In the genomic region with DNA sequence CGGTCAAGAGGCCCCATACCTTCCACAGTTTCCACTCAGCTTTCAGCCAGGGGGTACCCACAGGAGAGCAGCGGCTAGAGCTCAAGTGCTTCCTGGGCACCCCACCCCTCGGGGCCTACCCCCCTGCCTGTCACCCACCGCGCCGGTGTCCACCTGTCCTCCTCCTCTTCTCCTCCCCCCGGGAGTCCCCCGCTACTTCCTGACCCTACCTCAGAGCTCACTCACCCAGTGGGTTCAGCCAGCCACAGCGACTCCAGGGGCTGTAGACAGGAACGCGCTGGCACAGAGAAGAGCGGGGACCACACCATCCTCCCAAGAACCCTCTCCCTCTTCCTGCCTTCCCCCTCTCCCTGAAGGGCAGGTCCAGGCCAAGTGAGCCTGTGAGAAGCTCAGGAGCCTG, we compare ENCODE assay signal across 14 cellular contexts.
DNase-seq lines count a peak whose midpoint lies in the region; ATAC-seq and TF ChIP-seq lines count a peak whose summit lies in the region.
"Had no signal": no experiment of that assay in that cellular context is flagged by ENCODE, and none has a peak within 500 bp of the region (broad histone marks: within the 10 kb centered on the region; RNA-seq: fewer than 3 reads in every experiment).

No MANE protein-coding gene starts in this region.

- no peaks in the 10 kb centered on the region for H3K9me3 Mint-ChIP-seq in natural killer cell treated with Interleukin-12 subunit alpha and Interleukin-12 subunit beta and Interleukin-15 and Interleukin-18, amount 100 ng/mL, for 72 hours
- H3K9me3 Mint-ChIP-seq in natural killer cell (no peaks in the 10 kb centered on the region), mesothelial cell of epicardium (no peaks in the 10 kb centered on the region)
- H3K9me3 Mint-ChIP-seq: CD4-positive, alpha-beta T cell; H9 had no signal

- H3K27me3 ChIP-seq in RWPE2 (ENCODE audit: insufficient read depth, poor library complexity, severe bottlenecking) = no peaks in the 10 kb centered on the region
- H3K27me3 ChIP-seq in sigmoid colon = no peaks in the 10 kb centered on the region
- no peaks in the 10 kb centered on the region for H3K27me3 ChIP-seq in thyroid gland
- H3K27me3 ChIP-seq: BE2C had no signal

- intact Hi-C loops in natural killer cell (cut with micrococcal nuclease) (no loop called here), sigmoid colon (cut with DNase I) (no loop called here), thyroid gland (cut with DNase I) (no loop called here)

- TF ChIP-seq EP300 in sigmoid colon (IDR thresholded peaks at IDR 0.05) = no peak

- TF ChIP-seq POLR2A in sigmoid colon (IDR thresholded peaks at IDR 0.05) (no peak), thyroid gland (IDR thresholded peaks at IDR 0.05) (no peak)

- H3K4me3 ChIP-seq in RWPE2 (ENCODE audit: severe bottlenecking) (no peak overlapping the region), sigmoid colon (no peak overlapping the region), thyroid gland (replicated peaks in 1 of 3) (no peak overlapping the region)

- no peaks in the 10 kb centered on the region for H3K9me3 ChIP-seq in RWPE2 (ENCODE audit: severe bottlenecking)
- no peaks in the 10 kb centered on the region for H3K9me3 ChIP-seq in sigmoid colon
- H3K9me3 ChIP-seq in thyroid gland = no peaks in the 10 kb centered on the region
- H3K9me3 ChIP-seq: BE2C, Caco-2 had no signal

- peaks cover 6% of the 10 kb centered on the region for H3K4me1 ChIP-seq in RWPE2 (ENCODE audit: insufficient read depth, poor library complexity, severe bottlenecking)
- no peaks in the 10 kb centered on the region for H3K4me1 ChIP-seq in sigmoid colon
- H3K4me1 ChIP-seq in thyroid gland = peaks cover 0 to 15% of the 10 kb centered on the region in 2 donors
- H3K4me1 ChIP-seq: BE2C, Caco-2 had no signal

- DNase-seq in natural killer cell treated with Interleukin-12 subunit alpha and Interleukin-12 subunit beta and Interleukin-15 and Interleukin-18, amount 100 ng/mL, for 72 hours (ENCODE audit: low spot score) = peak; percentile 54
- DNase-seq in natural killer cell = no peak
- peak; percentile 66 for DNase-seq in RWPE2 (ENCODE audit: low spot score)
- DNase-seq in sigmoid colon = peak; percentile 55
- DNase-seq in thyroid gland = peak; percentile 14 to 26
- DNase-seq in mesothelial cell of epicardium (ENCODE audit: low spot score in 2 of 2, unreplicated experiment in 2 of 2) = no peak
- no peak for DNase-seq in OCI-M2 (lab: John Stamatoyannopoulos, UW; ENCODE audit: unreplicated experiment)
- no peak for DNase-seq in NCI-H526 (lab: John Stamatoyannopoulos, UW)
- DNase-seq: ACHN; BE2C; CD4-positive, alpha-beta T cell; H9 had no signal

- no peaks in the 10 kb centered on the region for H3K4me1 Mint-ChIP-seq in natural killer cell treated with Interleukin-12 subunit alpha and Interleukin-12 subunit beta and Interleukin-15 and Interleukin-18, amount 100 ng/mL, for 72 hours (ENCODE audit: low read depth in 2 of 2)
- H3K4me1 Mint-ChIP-seq in natural killer cell (no peaks in the 10 kb centered on the region), mesothelial cell of epicardium (peaks cover 14% of the 10 kb centered on the region)

- WGBS in sigmoid colon, 2 donors = 84% methylated on average over 12 of the region's 12 CpGs
- WGBS in thyroid gland, 2 donors = 43 to 80% methylated on average over 11 to 12 of the region's 12 CpGs

- H3K27ac Mint-ChIP-seq in natural killer cell treated with Interleukin-12 subunit alpha and Interleukin-12 subunit beta and Interleukin-15 and Interleukin-18, amount 100 ng/mL, for 72 hours = no peak overlapping the region
- H3K27ac Mint-ChIP-seq in natural killer cell (no peak overlapping the region), mesothelial cell of epicardium (no peak overlapping the region)
- H3K27ac Mint-ChIP-seq: CD4-positive, alpha-beta T cell; H9 had no signal

- H3K27ac ChIP-seq in RWPE2 (ENCODE audit: poor library complexity, severe bottlenecking) = no peak overlapping the region
- H3K27ac ChIP-seq in sigmoid colon = no peak overlapping the region
- H3K27ac ChIP-seq in thyroid gland = no peak overlapping the region
- H3K27ac ChIP-seq: C4-2B had no signal

- TF ChIP-seq CTCF in natural killer cell (IDR thresholded peaks at IDR 0.05) (no peak), RWPE2 (IDR thresholded peaks at IDR 0.05; ENCODE audit: poor library complexity, severe bottlenecking) (no peak), sigmoid colon (IDR thresholded peaks at IDR 0.05) (no peak), thyroid gland (IDR thresholded peaks at IDR 0.05) (no peak), mesothelial cell of epicardium (IDR thresholded peaks at IDR 0.05; ENCODE audit: unreplicated experiment) (no peak)

- peaks cover 9 to 16% of the 10 kb centered on the region in 2 donors for H3K27me3 Mint-ChIP-seq in natural killer cell treated with Interleukin-12 subunit alpha and Interleukin-12 subunit beta and Interleukin-15 and Interleukin-18, amount 100 ng/mL, for 72 hours
- peaks cover 0 to 6% of the 10 kb centered on the region in 2 donors for H3K27me3 Mint-ChIP-seq in natural killer cell (ENCODE audit: low read depth in 2 of 2)
- peaks cover 40% of the 10 kb centered on the region for H3K27me3 Mint-ChIP-seq in mesothelial cell of epicardium (ENCODE audit: low read depth)

- no peak overlapping the region for H3K4me3 Mint-ChIP-seq in natural killer cell treated with Interleukin-12 subunit alpha and Interleukin-12 subunit beta and Interleukin-15 and Interleukin-18, amount 100 ng/mL, for 72 hours
- H3K4me3 Mint-ChIP-seq in natural killer cell (no peak overlapping the region), mesothelial cell of epicardium (no peak overlapping the region)
- H3K4me3 Mint-ChIP-seq: CD4-positive, alpha-beta T cell; H9 had no signal

- ATAC-seq in natural killer cell treated with Interleukin-12 subunit alpha and Interleukin-12 subunit beta and Interleukin-15 and Interleukin-18, amount 100 ng/mL, for 72 hours = no peak
- ATAC-seq in natural killer cell (no peak), RWPE2 (ENCODE audit: low read depth) (no peak)

- H3K36me3 ChIP-seq in RWPE2 (ENCODE audit: low read depth) (no peaks in the 10 kb centered on the region), sigmoid colon (no peaks in the 10 kb centered on the region), thyroid gland (no peaks in the 10 kb centered on the region)
- H3K36me3 ChIP-seq: BE2C had no signal

- H3K36me3 Mint-ChIP-seq in natural killer cell treated with Interleukin-12 subunit alpha and Interleukin-12 subunit beta and Interleukin-15 and Interleukin-18, amount 100 ng/mL, for 72 hours = no peaks in the 10 kb centered on the region
- H3K36me3 Mint-ChIP-seq in natural killer cell (no peaks in the 10 kb centered on the region), mesothelial cell of epicardium (no peaks in the 10 kb centered on the region)

Comparison
In these comparisons a context has a peak if more than half of its experiments do, and no peak if none do; other contexts are left out.
1. DNase-seq: peak in natural killer cell treated with Interleukin-12 subunit alpha and Interleukin-12 subunit beta and Interleukin-15 and Interleukin-18, amount 100 ng/mL, for 72 hours (single experiment), RWPE2 (single experiment), sigmoid colon (single experiment) and thyroid gland (2 of 2); none in natural killer cell (single experiment), mesothelial cell of epicardium (0 of 2), OCI-M2 (single experiment) and NCI-H526 (0 of 2).